In genomic region chr11:133015457-133015856, GRCh38 we compare ENCODE assay signal across 7 cellular contexts.
"Had no signal": no experiment of that assay in that cellular context is flagged by ENCODE, and none has a peak within 500 bp of the region (broad histone marks: within the 10 kb centered on the region; RNA-seq: fewer than 3 reads in every experiment).

No MANE protein-coding gene starts in this region.

- H3K4me3 Mint-ChIP-seq: HFFc6, IgD-negative memory B cell had no signal

- H3K36me3 Mint-ChIP-seq: IgD-negative memory B cell had no signal

- H3K27ac Mint-ChIP-seq: HFFc6, IgD-negative memory B cell had no signal

- ATAC-seq: HCT116, HepG2 had no signal

- DNase-seq: GM23248, GOT3, H7, HFFc6 had no signal

- H3K4me1 Mint-ChIP-seq: IgD-negative memory B cell had no signal
